Comparison of ENCODE assay signal across 9 cellular contexts in the genomic region with DNA sequence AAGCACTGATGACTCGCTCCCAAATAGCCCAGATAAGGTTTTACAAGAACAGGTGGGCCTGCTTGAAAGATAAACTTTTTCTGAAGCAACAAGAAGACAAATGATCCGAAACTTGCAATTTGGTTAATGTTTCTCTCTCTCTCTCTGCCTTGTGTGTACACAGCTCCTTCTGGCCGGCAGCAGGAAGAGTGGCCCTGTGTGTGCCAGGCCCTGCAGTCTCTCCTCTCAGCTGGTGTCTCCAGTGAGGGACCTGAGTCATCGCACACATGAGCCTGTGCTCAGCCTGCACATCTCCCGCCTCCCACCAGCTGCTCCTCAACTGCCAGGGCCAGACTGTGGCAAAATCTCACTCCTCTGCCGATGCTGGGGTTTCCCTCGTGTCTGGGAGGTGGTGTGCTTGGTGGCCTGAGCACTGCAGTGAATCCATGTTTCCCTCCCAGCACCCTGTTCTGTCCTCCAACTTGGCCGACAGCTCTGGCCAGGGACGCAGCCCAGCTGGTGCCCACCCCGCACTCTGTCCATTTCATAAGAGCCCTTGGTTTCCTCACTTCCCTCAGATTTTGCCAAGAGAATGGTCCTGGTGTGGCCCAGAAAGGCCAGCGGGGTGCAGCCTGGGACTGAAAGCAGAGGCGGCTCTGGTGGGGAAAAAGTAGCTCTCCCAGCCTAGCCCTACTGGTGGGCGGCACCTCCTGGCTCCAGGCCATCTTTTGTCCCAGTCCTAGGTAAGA. TPM values are rescaled to one million over a fixed set of nuclear protein-coding genes. Genes with fewer than 3 reads are reported as not detected.
DNase-seq lines count a peak whose midpoint lies in the region; ATAC-seq and TF ChIP-seq lines count a peak whose summit lies in the region.
"Had no signal": no experiment of that assay in that cellular context is flagged by ENCODE, and none has a peak within 500 bp of the region (broad histone marks: within the 10 kb centered on the region; RNA-seq: fewer than 3 reads in every experiment).

No MANE protein-coding gene starts in this region.

- 61 to 71% methylated on average over 8 to 13 of the region's 13 CpGs for WGBS in upper lobe of left lung, 2 donors

- ATAC-seq in HCT116: peak; percentile 85
- peak; percentile 68 to 74 for ATAC-seq in upper lobe of left lung (ENCODE audit: low FRiP score in 2 of 2)
- no peak for ATAC-seq in CD8-positive, alpha-beta T cell
- ATAC-seq in activated T-helper 17 cell treated with anti-CD3 and anti-CD28 coated beads, Interleukin-2, amount 50 U/mL, for 72 hours (replicated peaks): no peak

- TF ChIP-seq CTCF in Calu3 (IDR thresholded peaks at IDR 0.05; ENCODE audit: unreplicated experiment): no peak
- TF ChIP-seq CTCF in HCT116 (IDR thresholded peaks at IDR 0.05 in 2 of 3, conservative IDR thresholded peaks at IDR 0.05 in 1 of 3; ENCODE audit: borderline replicate concordance in 1 of 3, insufficient read depth in 1 of 3, low read depth in 2 of 3, low read length in 2 of 3): no peak
- no peak for TF ChIP-seq CTCF in RWPE1 (conservative IDR thresholded peaks at IDR 0.05; ENCODE audit: low read depth)
- no peak for TF ChIP-seq CTCF in upper lobe of left lung (IDR thresholded peaks at IDR 0.05)
- no peak for TF ChIP-seq CTCF in CD8-positive, alpha-beta T cell (IDR thresholded peaks at IDR 0.05)

- H3K9me2 ChIP-seq in HCT116 (ENCODE audit: insufficient read depth): no peaks in the 10 kb centered on the region

- RAD21 ChIA-PET in HCT116 (lab: Charles Lee; ENCODE audit: low non-redundant PET in 1 of 2, low total read pairs in 2 of 2, uncharacterized antibody in 2 of 2, unreplicated experiment in 2 of 2): no interaction called here

- no peaks in the 10 kb centered on the region for H3K79me2 ChIP-seq in HCT116 (ENCODE audit: insufficient read depth, low read length)

- H3K27ac ChIP-seq in HCT116 (ENCODE audit: low read depth, low read length): peak overlapping the region; percentile 6; the same call in 1 of the 2 replicates
- H3K27ac ChIP-seq in RWPE1: peak overlapping the region; percentile 85
- peak overlapping the region in 2 of 4 donors; percentile 11 to 24 for H3K27ac ChIP-seq in upper lobe of left lung
- H3K27ac ChIP-seq in CD8-positive, alpha-beta T cell (ENCODE audit: low read depth, low read length): no peak overlapping the region

- no peaks in the 10 kb centered on the region for H3K9me3 ChIP-seq in HCT116 (ENCODE audit: control insufficient read depth in 1 of 2, insufficient read depth in 1 of 2, low read depth in 1 of 2, low read length in 2 of 2)
- H3K9me3 ChIP-seq in upper lobe of left lung: no peaks in the 10 kb centered on the region
- peaks cover 8% of the 10 kb centered on the region for H3K9me3 ChIP-seq in CD8-positive, alpha-beta T cell (ENCODE audit: low read length)

- no peak overlapping the region for H3K27ac Mint-ChIP-seq in Calu3 (ENCODE audit: unreplicated experiment)
- H3K27ac Mint-ChIP-seq in CD8-positive, alpha-beta T cell: no peak overlapping the region
- no peak overlapping the region for H3K27ac Mint-ChIP-seq in activated T-helper 17 cell treated with anti-CD3 and anti-CD28 coated beads, Interleukin-2, amount 50 U/mL, for 72 hours

- DNase-seq in Calu3 (peak; percentile 62), HCT116 (ENCODE audit: low read depth, low spot score) (peak; percentile 13), RWPE1 (ENCODE audit: low spot score) (peak; percentile 33), iris pigment epithelial cell (ENCODE audit: low read depth) (peak; percentile 39), upper lobe of left lung (peak; percentile 48 to 69), HEK293T (ENCODE audit: extremely low spot score) (no peak)
- no peak for DNase-seq in CD8-positive, alpha-beta T cell

- no peaks in the 10 kb centered on the region for H3K36me3 Mint-ChIP-seq in Calu3 (ENCODE audit: insufficient read depth, unreplicated experiment)
- H3K36me3 Mint-ChIP-seq in CD8-positive, alpha-beta T cell: no peaks in the 10 kb centered on the region
- no peaks in the 10 kb centered on the region for H3K36me3 Mint-ChIP-seq in activated T-helper 17 cell treated with anti-CD3 and anti-CD28 coated beads, Interleukin-2, amount 50 U/mL, for 72 hours (ENCODE audit: low read depth)

- no peaks in the 10 kb centered on the region for H4K20me1 ChIP-seq in HCT116 (ENCODE audit: insufficient read depth)

- POLR2A ChIA-PET in HCT116 (lab: Charles Lee) (no interaction called here), RWPE1 (lab: Yijun Ruan, JAX; ENCODE audit: low non-redundant PET) (no interaction called here), HEK293T (lab: Yijun Ruan, JAX) (interaction anchor here (1.3 kb wide), 1 partner anchor 11 kb away, joined by 3 read pairs; no protein-coding TSS in a partner anchor)
- POLR2A ChIA-PET in CD8-positive, alpha-beta T cell (lab: Charles Lee): no interaction called here

- BruUV-seq in Calu3 (replicated peaks; lab: Mats Ljungman, UMichigan) (no TSS peak), HCT116 (replicated peaks; lab: Mats Ljungman, UMichigan) (no TSS peak)

- peaks cover 24% of the 10 kb centered on the region; the same call in 1 of the 2 replicates for H3K27me3 ChIP-seq in HCT116 (ENCODE audit: insufficient read depth, low read length)
- no peaks in the 10 kb centered on the region for H3K27me3 ChIP-seq in upper lobe of left lung
- H3K27me3 ChIP-seq in CD8-positive, alpha-beta T cell (ENCODE audit: insufficient read depth, low read length): peaks cover 4% of the 10 kb centered on the region

- CTCF ChIA-PET in Calu3 (lab: Charles Lee) (interaction anchor here (0.6 to 1.3 kb wide), 2 partner anchors 11 to 205 kb away, joined by 4 read pairs; no protein-coding TSS in a partner anchor), HCT116 (lab: Charles Lee) (interaction anchor here (1.0 to 2.4 kb wide), 2 partner anchors 11 to 31 kb away, joined by 3 to 12 read pairs; no protein-coding TSS in a partner anchor), RWPE1 (lab: Yijun Ruan, JAX) (no interaction called here), HEK293T (lab: Yijun Ruan, JAX) (interaction anchor here (1.0 to 2.0 kb wide), 2 partner anchors 10 to 31 kb away, joined by 3 to 6 read pairs; no protein-coding TSS in a partner anchor)
- CTCF ChIA-PET in CD8-positive, alpha-beta T cell (lab: Charles Lee): interaction anchor here (2.3 kb wide), 1 partner anchor 11 kb away, joined by 5 read pairs; no protein-coding TSS in a partner anchor

- H3K9ac ChIP-seq in HCT116 (ENCODE audit: low read length): no peak overlapping the region

- H3K36me3 ChIP-seq in HCT116 (ENCODE audit: control insufficient read depth in 1 of 2, insufficient read depth in 2 of 2, low read length in 2 of 2) (no peaks in the 10 kb centered on the region), upper lobe of left lung (no peaks in the 10 kb centered on the region)
- H3K36me3 ChIP-seq in CD8-positive, alpha-beta T cell (ENCODE audit: insufficient read depth, low read length): no peaks in the 10 kb centered on the region

- TF ChIP-seq RAD21 in HCT116 (IDR thresholded peaks at IDR 0.05; ENCODE audit: low read depth): no peak

- H3K4me2 ChIP-seq in HCT116 (ENCODE audit: low read length): peak overlapping the region; percentile 43

- H3K4me1 Mint-ChIP-seq in Calu3 (ENCODE audit: low read depth, unreplicated experiment): peaks cover 6% of the 10 kb centered on the region
- H3K4me1 Mint-ChIP-seq in CD8-positive, alpha-beta T cell (ENCODE audit: low read depth): peaks cover 31% of the 10 kb centered on the region
- peaks cover 30% of the 10 kb centered on the region for H3K4me1 Mint-ChIP-seq in activated T-helper 17 cell treated with anti-CD3 and anti-CD28 coated beads, Interleukin-2, amount 50 U/mL, for 72 hours

- H3K4me1 ChIP-seq in HCT116 (ENCODE audit: control insufficient read depth in 1 of 2, insufficient read depth in 2 of 2, low read length in 2 of 2) (peaks cover 12 to 15% of the 10 kb centered on the region in 2 experiments), upper lobe of left lung (peaks cover 0 to 13% (median 11%) of the 10 kb centered on the region in 4 donors)
- H3K4me1 ChIP-seq in CD8-positive, alpha-beta T cell (ENCODE audit: insufficient read depth, low read length): peaks cover 32% of the 10 kb centered on the region

- H3K9me3 Mint-ChIP-seq in Calu3 (ENCODE audit: low read depth, unreplicated experiment): no peaks in the 10 kb centered on the region
- H3K9me3 Mint-ChIP-seq in CD8-positive, alpha-beta T cell: no peaks in the 10 kb centered on the region
- H3K9me3 Mint-ChIP-seq in activated T-helper 17 cell treated with anti-CD3 and anti-CD28 coated beads, Interleukin-2, amount 50 U/mL, for 72 hours: no peaks in the 10 kb centered on the region

- H3K4me3 Mint-ChIP-seq in Calu3 (ENCODE audit: low read depth, unreplicated experiment): no peak overlapping the region
- H3K4me3 Mint-ChIP-seq in CD8-positive, alpha-beta T cell: no peak overlapping the region
- no peak overlapping the region for H3K4me3 Mint-ChIP-seq in activated T-helper 17 cell treated with anti-CD3 and anti-CD28 coated beads, Interleukin-2, amount 50 U/mL, for 72 hours
- H3K4me3 Mint-ChIP-seq: central memory CD8-positive, alpha-beta T cell had no signal

- peaks cover 45% of the 10 kb centered on the region for H3K27me3 Mint-ChIP-seq in Calu3 (ENCODE audit: unreplicated experiment)
- H3K27me3 Mint-ChIP-seq in CD8-positive, alpha-beta T cell (ENCODE audit: low read depth): peaks cover 49% of the 10 kb centered on the region
- peaks cover 23% of the 10 kb centered on the region for H3K27me3 Mint-ChIP-seq in activated T-helper 17 cell treated with anti-CD3 and anti-CD28 coated beads, Interleukin-2, amount 50 U/mL, for 72 hours

- intact Hi-C loops in Calu3 (cut with micrococcal nuclease; ENCODE audit: unreplicated experiment): no loop called here
- intact Hi-C loops in HCT116 (cut with micrococcal nuclease): no loop called here
- intact Hi-C loops in CD8-positive, alpha-beta T cell (cut with DNase I, micrococcal nuclease): no loop called here

- peak overlapping the region in 1 of 2 experiments; percentile 4; a peak in 1 of 4 replicates for H3K4me3 ChIP-seq in HCT116 (replicated peaks in 1 of 2; ENCODE audit: low read depth in 1 of 2, low read length in 2 of 2)
- no peak overlapping the region for H3K4me3 ChIP-seq in upper lobe of left lung
- H3K4me3 ChIP-seq in CD8-positive, alpha-beta T cell (ENCODE audit: low read depth, low read length): no peak overlapping the region

- no peak for TF ChIP-seq EP300 in upper lobe of left lung (IDR thresholded peaks at IDR 0.05)

- TF ChIP-seq POLR2A in HCT116 (IDR thresholded peaks at IDR 0.05; ENCODE audit: borderline replicate concordance, extremely low read depth, insufficient read depth, insufficient read length) (no peak), upper lobe of left lung (IDR thresholded peaks at IDR 0.05) (no peak)

- H2AFZ ChIP-seq in HCT116 (ENCODE audit: low read depth, low read length, poor library complexity, severe bottlenecking): no peak overlapping the region

RNA-seq across cellular contexts. Expression of a gene that starts 49.4 kb away (rescaled TPM):
- 16.2 and 22.0 TPM in 2 replicates for total RNA-seq in Calu3 (2022)
- total RNA-seq in HCT116 (2021; ENCODE audit: unreplicated experiment): 24.7 TPM
- 27.0 and 32.5 TPM in 2 replicates for polyA plus RNA-seq in HCT116 (2012)
- total RNA-seq in upper lobe of left lung: 10 to 100 TPM; 12.6 to 51.3 (median 18.5) TPM
- total RNA-seq in CD8-positive, alpha-beta T cell: 10 to 100 TPM; 21.2 to 23.2 TPM
- total RNA-seq in activated T-helper 17 cell treated with anti-CD3 and anti-CD28 coated beads, Interleukin-2, amount 50 U/mL, for 72 hours: 10 to 100 TPM; 25.5 to 28.3 TPM

RNA-seq across cellular contexts. Expression of a gene that starts 49.5 kb away (rescaled TPM):
- total RNA-seq in Calu3 (2022) (2.7 and 3.4 TPM in 2 replicates), HCT116 (2021; ENCODE audit: unreplicated experiment) (1.5 TPM), upper lobe of left lung (1 to 10 TPM in 5 of 6 donors, under 1 TPM in 1; 0.89 to 6.3 (median 1.2) TPM)
- 0.24 and 0.35 TPM in 2 replicates for polyA plus RNA-seq in HCT116 (2012)
- 1 to 10 TPM; 3.6 to 3.7 TPM for total RNA-seq in CD8-positive, alpha-beta T cell
- total RNA-seq in activated T-helper 17 cell treated with anti-CD3 and anti-CD28 coated beads, Interleukin-2, amount 50 U/mL, for 72 hours: 1 to 10 TPM; 1.6 to 3.1 TPM

Comparison
In these comparisons a context has a peak if more than half of its experiments do, and no peak if none do; other contexts are left out.
1. DNase-seq: peak in Calu3 (single experiment), HCT116 (single experiment), RWPE1 (single experiment), iris pigment epithelial cell (single experiment) and upper lobe of left lung (2 of 2); none in HEK293T (single experiment) and CD8-positive, alpha-beta T cell (0 of 7).
2. ATAC-seq: peak in HCT116 (single experiment) and upper lobe of left lung (2 of 2); none in CD8-positive, alpha-beta T cell (single experiment) and activated T-helper 17 cell treated with anti-CD3 and anti-CD28 coated beads, Interleukin-2, amount 50 U/mL, for 72 hours (single experiment).